21 cellular contexts compared by ENCODE assay signal in the genomic region with DNA sequence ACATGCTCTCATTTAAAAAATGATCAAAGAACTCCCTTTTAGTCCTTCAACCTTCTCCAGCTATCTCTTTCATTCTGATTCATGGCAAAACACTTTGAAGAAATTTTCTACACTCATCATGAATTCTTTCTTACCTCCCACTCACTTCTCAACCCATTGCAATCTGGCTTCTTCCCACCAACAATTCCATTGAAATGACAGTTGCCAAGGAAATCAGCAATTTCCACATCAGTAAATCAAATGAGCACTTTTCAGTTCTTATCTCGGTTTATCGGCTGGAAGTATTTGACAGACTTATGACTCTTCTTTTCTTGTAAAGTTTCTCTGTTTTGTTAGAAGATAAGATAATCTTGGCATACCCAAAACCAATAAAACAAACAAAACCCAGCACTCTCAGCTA.
DNase-seq lines count a peak whose midpoint lies in the region; ATAC-seq and TF ChIP-seq lines count a peak whose summit lies in the region.
"Had no signal": no experiment of that assay in that cellular context is flagged by ENCODE, and none has a peak within 500 bp of the region (broad histone marks: within the 10 kb centered on the region; RNA-seq: fewer than 3 reads in every experiment).

No MANE protein-coding gene starts in this region.

- ATAC-seq in GM19395 (IDR thresholded peaks at IDR 0.05; ENCODE audit: unreplicated experiment) (no peak), HG03280 (IDR thresholded peaks at IDR 0.05; ENCODE audit: unreplicated experiment) (no peak)
- ATAC-seq: activated CD8-positive, alpha-beta memory T cell treated with anti-CD3 and anti-CD28 coated beads, Interleukin-2, amount 10 ng/mL, durations not matched to agents 7 days and 5 days; left lobe of liver; natural killer cell; right cardiac atrium had no signal

- H4K20me1 ChIP-seq in mammary epithelial cell (ENCODE audit: insufficient read depth, low read length): no peaks in the 10 kb centered on the region

- no peaks in the 10 kb centered on the region for H3K79me2 ChIP-seq in mammary epithelial cell (ENCODE audit: insufficient read depth, low read length)

- H3K4me2 ChIP-seq in mammary epithelial cell (ENCODE audit: insufficient read depth, low read depth, low read length): no peak overlapping the region
- H3K4me2 ChIP-seq: PC-9 had no signal

- dilution Hi-C loops in mammary epithelial cell (cut with HindIII; ENCODE audit: low sequenced_read_pairs): no loop called here

- H2AFZ ChIP-seq in mammary epithelial cell (ENCODE audit: low read depth, low read length): no peak overlapping the region
- H2AFZ ChIP-seq: PC-9 had no signal

- H3K4me1 ChIP-seq in mammary epithelial cell (ENCODE audit: insufficient read depth, low read length) (no peaks in the 10 kb centered on the region), breast epithelium (no peaks in the 10 kb centered on the region)
- H3K4me1 ChIP-seq: tibial artery had no signal

- no peaks in the 10 kb centered on the region for H3K36me3 Mint-ChIP-seq in MCF 10A (ENCODE audit: insufficient read depth, unreplicated experiment)
- H3K36me3 Mint-ChIP-seq: activated CD8-positive, alpha-beta memory T cell treated with anti-CD3 and anti-CD28 coated beads, Interleukin-2, amount 10 ng/mL, durations not matched to agents 7 days and 5 days; natural killer cell had no signal

- H3K4me1 Mint-ChIP-seq in MCF 10A (ENCODE audit: insufficient read depth, unreplicated experiment): no peaks in the 10 kb centered on the region
- H3K4me1 Mint-ChIP-seq: activated CD8-positive, alpha-beta memory T cell treated with anti-CD3 and anti-CD28 coated beads, Interleukin-2, amount 10 ng/mL, durations not matched to agents 7 days and 5 days; natural killer cell had no signal

- no peaks in the 10 kb centered on the region for H3K9me3 ChIP-seq in mammary epithelial cell (replicated peaks; ENCODE audit: insufficient read depth, low read length)
- H3K9me3 ChIP-seq in breast epithelium: no peaks in the 10 kb centered on the region
- H3K9me3 ChIP-seq: tibial artery had no signal

- POLR2A ChIA-PET in MCF 10A (lab: Yijun Ruan, JAX): no interaction called here

- H3K4me3 ChIP-seq in mammary epithelial cell (replicated peaks in 1 of 3; ENCODE audit: insufficient read depth in 1 of 3, low read depth in 2 of 3, low read length in 3 of 3) (no peak overlapping the region), breast epithelium (no peak overlapping the region)
- H3K4me3 ChIP-seq: PC-9, tibial artery had no signal

- intact Hi-C loops in mammary epithelial cell (cut with micrococcal nuclease) (no loop called here), MCF 10A (cut with micrococcal nuclease) (no loop called here), breast epithelium (cut with DNase I; ENCODE audit: low total_unique reads) (no loop called here)

- H3K27me3 ChIP-seq in mammary epithelial cell (ENCODE audit: insufficient read depth, low read length): no peaks in the 10 kb centered on the region
- no peaks in the 10 kb centered on the region for H3K27me3 ChIP-seq in breast epithelium
- H3K27me3 ChIP-seq: tibial artery had no signal

- H3K27ac Mint-ChIP-seq in MCF 10A (ENCODE audit: low read depth, unreplicated experiment): no peak overlapping the region
- H3K27ac Mint-ChIP-seq: activated CD8-positive, alpha-beta memory T cell treated with anti-CD3 and anti-CD28 coated beads, Interleukin-2, amount 10 ng/mL, durations not matched to agents 7 days and 5 days; natural killer cell had no signal

- no peaks in the 10 kb centered on the region for H3K9me3 Mint-ChIP-seq in MCF 10A (ENCODE audit: unreplicated experiment)

- H3K36me3 ChIP-seq in mammary epithelial cell (ENCODE audit: insufficient read depth, low read length) (no peaks in the 10 kb centered on the region), breast epithelium (peaks cover 3% of the 10 kb centered on the region)
- H3K36me3 ChIP-seq: tibial artery had no signal

- no peak for TF ChIP-seq POLR2A in breast epithelium (IDR thresholded peaks at IDR 0.05)

- no peak overlapping the region for H3K4me3 Mint-ChIP-seq in MCF 10A (ENCODE audit: unreplicated experiment)
- H3K4me3 Mint-ChIP-seq: activated CD8-positive, alpha-beta memory T cell treated with anti-CD3 and anti-CD28 coated beads, Interleukin-2, amount 10 ng/mL, durations not matched to agents 7 days and 5 days; natural killer cell had no signal

- H3K9ac ChIP-seq in mammary epithelial cell (ENCODE audit: insufficient read depth, low read length): no peak overlapping the region

- WGBS in mammary epithelial cell (ENCODE audit: low coverage, missing lambda C conversion rate): 0% methylated on average over 2 of the region's 2 CpGs

- TF ChIP-seq CTCF in mammary epithelial cell (conservative IDR thresholded peaks at IDR 0.05 in 1 of 2, IDR thresholded peaks at IDR 0.05 in 1 of 2; ENCODE audit: extremely low read depth in 1 of 2, insufficient read depth in 1 of 2, low read depth in 1 of 2, low read length in 2 of 2): no peak
- TF ChIP-seq CTCF in MCF 10A (IDR thresholded peaks at IDR 0.05; ENCODE audit: unreplicated experiment): no peak
- no peak for TF ChIP-seq CTCF in breast epithelium (IDR thresholded peaks at IDR 0.05)

- DNase-seq in mammary epithelial cell (peak; percentile 59), MCF 10A (ENCODE audit: unreplicated experiment) (no peak), amniotic stem cell (lab: John Stamatoyannopoulos, UW) (peak; percentile 50), glomerular endothelial cell (ENCODE audit: extremely low read depth, low read depth, low spot score) (peak; percentile 27), breast epithelium (ENCODE audit: low spot score in 2 of 2) (no peak)
- no peak for DNase-seq in activated naive CD4-positive, alpha-beta T cell treated with anti-CD3 and anti-CD28 coated beads, Interleukin-2, amount 50 U/mL, for 16 hours
- DNase-seq: activated CD8-positive, alpha-beta memory T cell treated with anti-CD3 and anti-CD28 coated beads, Interleukin-2, amount 10 ng/mL, durations not matched to agents 7 days and 5 days; DMS 273 treated with DMSO at 0.1 percent for 48 hours; H7; natural killer cell; NCI-H2029; NCI-H526 treated with DMSO at 0.1 percent for 48 hours; PC-9; right cardiac atrium; stimulated activated CD4-positive, alpha-beta T cell treated with anti-CD3 and anti-CD28 coated beads, Interleukin-2, amount 100 ng/mL, for 48 hours; SW 1271; tibial artery had no signal

- in situ Hi-C loops in mammary epithelial cell (cut with MboI; ENCODE audit: low sequenced_read_pairs in 2 of 2): no loop called here

- CTCF ChIA-PET in mammary epithelial cell (lab: Charles Lee; ENCODE audit: low non-redundant PET): no interaction called here
- CTCF ChIA-PET in MCF 10A (lab: Yijun Ruan, JAX): no interaction called here

- BruUV-seq in mammary epithelial cell (replicated peaks; lab: Mats Ljungman, UMichigan): no TSS peak
- no TSS peak for BruUV-seq in MCF 10A (replicated peaks; lab: Mats Ljungman, UMichigan)

- H3K27ac ChIP-seq in mammary epithelial cell (ENCODE audit: insufficient read depth, low read depth, low read length): no peak overlapping the region
- no peak overlapping the region for H3K27ac ChIP-seq in breast epithelium
- H3K27ac ChIP-seq: 22Rv1, PC-9, tibial artery had no signal

- H3K27me3 Mint-ChIP-seq in MCF 10A (ENCODE audit: insufficient read depth, unreplicated experiment): peaks cover 54% of the 10 kb centered on the region
- H3K27me3 Mint-ChIP-seq: activated CD8-positive, alpha-beta memory T cell treated with anti-CD3 and anti-CD28 coated beads, Interleukin-2, amount 10 ng/mL, durations not matched to agents 7 days and 5 days had no signal

Comparison
In these comparisons a context has a peak if more than half of its experiments do, and no peak if none do; other contexts are left out.
1. DNase-seq: peak in mammary epithelial cell (single experiment), amniotic stem cell (single experiment) and glomerular endothelial cell (single experiment); none in MCF 10A (single experiment), breast epithelium (0 of 2) and activated naive CD4-positive, alpha-beta T cell treated with anti-CD3 and anti-CD28 coated beads, Interleukin-2, amount 50 U/mL, for 16 hours (single experiment).